Comparison of ENCODE assay signal across 8 cellular contexts in genomic region chr17:82697808-82698064, GRCh38. TPM values are rescaled to one million over a fixed set of nuclear protein-coding genes. Genes with fewer than 3 reads are reported as not detected.
DNase-seq lines count a peak whose midpoint lies in the region; ATAC-seq and TF ChIP-seq lines count a peak whose summit lies in the region.

No MANE protein-coding gene starts in this region.

- H3K9me3 ChIP-seq in OCI-LY7 (ENCODE audit: low read length) (peaks cover 18% of the 10 kb centered on the region), esophagus (ENCODE audit: control insufficient read depth in 2 of 2, insufficient read depth in 1 of 2, low read depth in 1 of 2, low read length in 1 of 2) (no peaks in the 10 kb centered on the region), parathyroid adenoma (ENCODE audit: control insufficient read depth, low read length) (no peaks in the 10 kb centered on the region)

- H3K27ac Mint-ChIP-seq in CD14-positive monocyte (no peak overlapping the region), endothelial cell (ENCODE audit: unreplicated experiment) (no peak overlapping the region)

- H3K4me1 ChIP-seq in OCI-LY7 (ENCODE audit: insufficient read depth, low read length, poor library complexity, severe bottlenecking) (peaks cover 7% of the 10 kb centered on the region), esophagus (ENCODE audit: control insufficient read depth in 2 of 2, insufficient read depth in 2 of 2, low read length in 1 of 2) (peaks cover 9 to 21% of the 10 kb centered on the region in 2 donors), parathyroid adenoma (no peaks in the 10 kb centered on the region)

- H3K9me2 ChIP-seq in OCI-LY7 (ENCODE audit: insufficient read depth, low read length) = no peaks in the 10 kb centered on the region

- H3K36me3 Mint-ChIP-seq in CD14-positive monocyte (peaks cover 0 to 6% of the 10 kb centered on the region in 2 donors), endothelial cell (ENCODE audit: low read depth, unreplicated experiment) (peaks cover 5% of the 10 kb centered on the region)

- H3K4me3 Mint-ChIP-seq in CD14-positive monocyte = peak overlapping the region; percentile 55 to 78
- no peak overlapping the region for H3K4me3 Mint-ChIP-seq in endothelial cell (ENCODE audit: unreplicated experiment)

- CTCF ChIA-PET in OCI-LY7 (lab: Charles Lee; ENCODE audit: unreplicated experiment) = no interaction called here

- no peak for TF ChIP-seq CTCF in CD14-positive monocyte (IDR thresholded peaks at IDR 0.05)
- no peak for TF ChIP-seq CTCF in OCI-LY7 (conservative IDR thresholded peaks at IDR 0.05; ENCODE audit: low read length)
- no peak for TF ChIP-seq CTCF in parathyroid adenoma (IDR thresholded peaks at IDR 0.05)
- TF ChIP-seq CTCF in endothelial cell (IDR thresholded peaks at IDR 0.05; ENCODE audit: unreplicated experiment) = no peak

- no peak for ATAC-seq in HG03571 (IDR thresholded peaks at IDR 0.05; ENCODE audit: unreplicated experiment)

- peaks cover 9% of the 10 kb centered on the region for H3K4me1 Mint-ChIP-seq in CD14-positive monocyte
- peaks cover 4% of the 10 kb centered on the region for H3K4me1 Mint-ChIP-seq in endothelial cell (ENCODE audit: unreplicated experiment)

- H4K20me1 ChIP-seq in OCI-LY7 (ENCODE audit: insufficient read depth, low read length) = no peaks in the 10 kb centered on the region

- POLR2A ChIA-PET in OCI-LY7 (lab: Charles Lee) = no interaction called here

- intact Hi-C loops in CD14-positive monocyte (cut with micrococcal nuclease) = loop anchor here (2.0 to 10.0 kb wide), 4 partner anchors 49 to 243 kb away; partner anchors contain the start of genes WDR45B (in 2 of the 2), CYBC1 (in 1 of the 2), NARF (in 1 of the 2) and TBCD (in 1 of the 2)
- intact Hi-C loops in OCI-LY7 (cut with micrococcal nuclease; ENCODE audit: unreplicated experiment) = loop anchor here (1.0 kb wide), 1 partner anchor 11 kb away; no protein-coding TSS in a partner anchor

- no peaks in the 10 kb centered on the region for H3K27me3 ChIP-seq in esophagus (ENCODE audit: control insufficient read depth in 1 of 2, insufficient read depth in 2 of 2, low read length in 2 of 2)
- no peaks in the 10 kb centered on the region for H3K27me3 ChIP-seq in parathyroid adenoma (ENCODE audit: control insufficient read depth, insufficient read depth, low read length)

- no peaks in the 10 kb centered on the region for H3K79me2 ChIP-seq in OCI-LY7 (ENCODE audit: insufficient read depth, low read depth, low read length)
- H3K79me2 ChIP-seq in parathyroid adenoma = peaks cover 16% of the 10 kb centered on the region

- 0 to 1% methylated on average over 32 of the region's 32 CpGs for WGBS in esophagus, 2 donors

- H3K27me3 Mint-ChIP-seq in CD14-positive monocyte (ENCODE audit: low read depth in 3 of 3) (peaks cover 23 to 31% (median 28%) of the 10 kb centered on the region in 3 donors), endothelial cell (ENCODE audit: unreplicated experiment) (peaks cover 26% of the 10 kb centered on the region)

- H3K36me3 ChIP-seq in OCI-LY7 (ENCODE audit: insufficient read depth, low read length) (no peaks in the 10 kb centered on the region; the same call in 1 of the 2 replicates), esophagus (ENCODE audit: control insufficient read depth in 2 of 2, insufficient read depth in 2 of 2, low read length in 1 of 2) (no peaks in the 10 kb centered on the region), parathyroid adenoma (ENCODE audit: control insufficient read depth, insufficient read depth, low read length) (no peaks in the 10 kb centered on the region)

- H3K27ac ChIP-seq in OCI-LY7 (ENCODE audit: low read depth, low read length, poor library complexity, severe bottlenecking) = no peak overlapping the region
- no peak overlapping the region for H3K27ac ChIP-seq in esophagus (ENCODE audit: low read depth in 2 of 2, low read length in 1 of 2)
- no peak overlapping the region for H3K27ac ChIP-seq in parathyroid adenoma

- H3K4me2 ChIP-seq in OCI-LY7 (ENCODE audit: low read length) = peak overlapping the region; percentile 61
- H3K4me2 ChIP-seq in parathyroid adenoma (ENCODE audit: low read length) = peak overlapping the region; percentile 83

- DNase-seq in CD14-positive monocyte (ENCODE audit: low spot score) = no peak
- no peak for DNase-seq in OCI-LY7 (ENCODE audit: low spot score)
- no peak for DNase-seq in T-helper 9 cell
- no peak for DNase-seq in endothelial cell (ENCODE audit: low spot score)
- no peak for DNase-seq in COLO668 (lab: John Stamatoyannopoulos, UW; ENCODE audit: unreplicated experiment)

- peak overlapping the region; percentile 71 for H3K4me3 ChIP-seq in OCI-LY7 (ENCODE audit: low read depth, low read length, poor library complexity, severe bottlenecking)
- H3K4me3 ChIP-seq in esophagus (ENCODE audit: low read depth in 1 of 2, low read length in 2 of 2) = peak overlapping the region; percentile 62 to 88
- H3K4me3 ChIP-seq in parathyroid adenoma (ENCODE audit: low read depth, low read length) = peak overlapping the region; percentile 47

- H2AFZ ChIP-seq in OCI-LY7 (ENCODE audit: low read length) (no peak overlapping the region), parathyroid adenoma (peak overlapping the region; percentile 67)

- H3K9ac ChIP-seq in parathyroid adenoma = no peak overlapping the region

- BruUV-seq in OCI-LY7 (replicated peaks; lab: Mats Ljungman, UMichigan) = no TSS peak

- H3K9me3 Mint-ChIP-seq in CD14-positive monocyte (peaks cover 9 to 36% (median 27%) of the 10 kb centered on the region in 7 donors), endothelial cell (ENCODE audit: unreplicated experiment) (peaks cover 9% of the 10 kb centered on the region)

RNA-seq across cellular contexts. Expression of gene RAB40B, which starts 0.8 kb away (rescaled TPM):
- polyA plus RNA-seq in CD14-positive monocyte (under 1 TPM; 0.75 to 0.95 TPM), esophagus (1 to 10 TPM; 9.3 to 9.7 TPM)
- total RNA-seq in OCI-LY7 (2014; rRNA removed; shearing (Covaris generic)) = 10.1 and 22.1 TPM in 2 replicates
- total RNA-seq in OCI-LY7 (2022) (20.7 and 21.4 TPM in 2 replicates), endothelial cell (ENCODE audit: unreplicated experiment) (6.7 TPM)

RNA-seq across cellular contexts. Expression of gene FN3KRP, which starts 18.8 kb away (rescaled TPM):
- polyA plus RNA-seq in CD14-positive monocyte (10 to 100 TPM; 16.5 to 23.2 TPM), esophagus (10 to 100 TPM; 15.6 to 19.0 TPM)
- 52.1 and 56.5 TPM in 2 replicates for total RNA-seq in OCI-LY7 (2014; rRNA removed; shearing (Covaris generic))
- total RNA-seq in OCI-LY7 (2022) (91.8 and 99.4 TPM in 2 replicates), endothelial cell (ENCODE audit: unreplicated experiment) (27.9 TPM)

RNA-seq across cellular contexts. Expression of gene FN3K, which starts 37.7 kb away (rescaled TPM):
- not detected for polyA plus RNA-seq in CD14-positive monocyte
- total RNA-seq in OCI-LY7 (2014; rRNA removed; shearing (Covaris generic)) = 3.8 and 5.0 TPM in 2 replicates
- total RNA-seq in OCI-LY7 (2022) = 31.2 and 32.3 TPM in 2 replicates
- 1 to 10 TPM; 2.7 to 3.7 TPM for polyA plus RNA-seq in esophagus
- total RNA-seq in endothelial cell (ENCODE audit: unreplicated experiment) = 10.6 TPM

RNA-seq across cellular contexts. Expression of gene WDR45B, which starts 49.5 kb away (rescaled TPM):
- 10 to 100 TPM; 42.6 to 60.3 TPM for polyA plus RNA-seq in CD14-positive monocyte
- 59.0 and 61.7 TPM in 2 replicates for total RNA-seq in OCI-LY7 (2014; rRNA removed; shearing (Covaris generic))
- total RNA-seq in OCI-LY7 (2022) = 78.9 and 81.9 TPM in 2 replicates
- 10 to 100 TPM; 72.2 to 75.3 TPM for polyA plus RNA-seq in esophagus
- 74.1 TPM for total RNA-seq in endothelial cell (ENCODE audit: unreplicated experiment)

RNA-seq across cellular contexts. Expression of gene TBCD, which starts 54.1 kb away (rescaled TPM):
- polyA plus RNA-seq in CD14-positive monocyte (10 to 100 TPM; 54.7 to 74.0 TPM), esophagus (10 to 100 TPM; 54.4 to 62.8 TPM)
- 57.0 and 87.8 TPM in 2 replicates for total RNA-seq in OCI-LY7 (2014; rRNA removed; shearing (Covaris generic))
- total RNA-seq in OCI-LY7 (2022) (134 and 145 TPM in 2 replicates), endothelial cell (ENCODE audit: unreplicated experiment) (207 TPM)
